8 cellular contexts compared by ENCODE assay signal in genomic region chr16:75566040-75566888, GRCh38. TPM values are rescaled to one million over a fixed set of nuclear protein-coding genes. Genes with fewer than 3 reads are reported as not detected.
DNase-seq lines count a peak whose midpoint lies in the region; ATAC-seq and TF ChIP-seq lines count a peak whose summit lies in the region.

GABARAPL2 (plus strand) TSS chr16:75566379; CDS start chr16:75566487, 108 bp downstream.

- ATAC-seq in GM19395 (IDR thresholded peaks at IDR 0.05; ENCODE audit: unreplicated experiment): peak; percentile 77
- peak; percentile 33 for ATAC-seq in HG03558 (IDR thresholded peaks at IDR 0.05; ENCODE audit: extremely low read depth, unreplicated experiment)

- H3K4me3 ChIP-seq in dorsolateral prefrontal cortex (peak within 1 kb of the TSS; percentile 58 to 100 (median 97)), lower leg skin (ENCODE audit: low read depth, poor library complexity, severe bottlenecking) (peak within 1 kb of the TSS; percentile 97)

- POLR2A ChIA-PET in activated CD4-positive, alpha-beta memory T cell treated with anti-CD3 and anti-CD28 coated beads, Interleukin-2, amount 10 ng/mL, durations not matched to agents 7 days and 5 days (lab: Charles Lee): interaction anchor here (0.6 to 4.5 kb wide), 16 partner anchors 8 to 133 kb away, joined by 3 to 42 read pairs (median 4); partner anchors contain the start of genes ADAT1, CFDP1, KARS1 and TERF2IP

- peak within 1 kb of the TSS in 52 of 59 donors; percentile 19 to 91 (median 78) for H3K27ac ChIP-seq in dorsolateral prefrontal cortex

- CTCF ChIA-PET in activated CD4-positive, alpha-beta memory T cell treated with anti-CD3 and anti-CD28 coated beads, Interleukin-2, amount 10 ng/mL, durations not matched to agents 7 days and 5 days (lab: Charles Lee): interaction anchor here (1.0 to 3.4 kb wide), 8 partner anchors 10 to 101 kb away, joined by 3 to 20 read pairs (median 4); partner anchors contain the start of genes ADAT1, KARS1, TERF2IP and TMEM231

- TF ChIP-seq POLR2A in lower leg skin (IDR thresholded peaks at IDR 0.05): peak in 1 of 2 donors; percentile 14

- peak within 1 kb of the TSS; percentile 100 for H3K4me3 Mint-ChIP-seq in activated CD4-positive, alpha-beta memory T cell treated with anti-CD3 and anti-CD28 coated beads, Interleukin-2, amount 10 ng/mL, durations not matched to agents 7 days and 5 days

- WGBS in lower leg skin, 2 donors: 1% methylated on average over 16 to 67 of the region's 84 CpGs

- H3K27me3 ChIP-seq in dorsolateral prefrontal cortex: no peaks in the 10 kb centered on the region

- DNase-seq in C1 segment of cervical spinal cord (lab: John Stamatoyannopoulos, UW) (peak; percentile 9 to 89 (median 79)), NCI-H82 (lab: John Stamatoyannopoulos, UW) (peak; percentile 91), dorsolateral prefrontal cortex (peak; percentile 75 to 94 (median 84)), lower leg skin (ENCODE audit: low spot score in 2 of 2) (peak; percentile 72 to 97)
- peak; percentile 92 for DNase-seq in activated CD4-positive, alpha-beta memory T cell treated with anti-CD3 and anti-CD28 coated beads, Interleukin-2, amount 10 ng/mL, durations not matched to agents 7 days and 5 days
- peak; percentile 85 to 94 for DNase-seq in stimulated activated CD4-positive, alpha-beta T cell treated with anti-CD3 and anti-CD28 coated beads, Interleukin-4, amount 100 ng/mL, for 4 hours

- H3K27ac Mint-ChIP-seq in activated CD4-positive, alpha-beta memory T cell treated with anti-CD3 and anti-CD28 coated beads, Interleukin-2, amount 10 ng/mL, durations not matched to agents 7 days and 5 days: peak within 1 kb of the TSS; percentile 87

- H3K4me1 Mint-ChIP-seq in activated CD4-positive, alpha-beta memory T cell treated with anti-CD3 and anti-CD28 coated beads, Interleukin-2, amount 10 ng/mL, durations not matched to agents 7 days and 5 days: peaks cover 38% of the 10 kb centered on the region

- TF ChIP-seq CTCF in dorsolateral prefrontal cortex (IDR thresholded peaks at IDR 0.05 in 54 of 56, conservative IDR thresholded peaks at IDR 0.05 in 2 of 56; ENCODE audit: low read depth in 1 of 56, partially characterized antibody in 56 of 56) (peak in 10 of 56 donors; percentile 5 to 27 (median 19)), lower leg skin (IDR thresholded peaks at IDR 0.05) (no peak)

- intact Hi-C loops in dorsolateral prefrontal cortex (cut with DNase I): loop anchor here (1.0 to 5.0 kb wide), 2 partner anchors 57 to 81 kb away; partner anchors contain the start of genes ADAT1 (in 1 of the 2), KARS1 (in 1 of the 2) and TERF2IP (in 1 of the 2)
- intact Hi-C loops in lower leg skin (cut with DNase I; ENCODE audit: low total_unique reads): no loop called here

- peaks cover 29% of the 10 kb centered on the region for H3K36me3 Mint-ChIP-seq in activated CD4-positive, alpha-beta memory T cell treated with anti-CD3 and anti-CD28 coated beads, Interleukin-2, amount 10 ng/mL, durations not matched to agents 7 days and 5 days (ENCODE audit: low read depth)

- H3K27me3 Mint-ChIP-seq in activated CD4-positive, alpha-beta memory T cell treated with anti-CD3 and anti-CD28 coated beads, Interleukin-2, amount 10 ng/mL, durations not matched to agents 7 days and 5 days: peaks cover 14% of the 10 kb centered on the region

- H3K9me3 Mint-ChIP-seq in activated CD4-positive, alpha-beta memory T cell treated with anti-CD3 and anti-CD28 coated beads, Interleukin-2, amount 10 ng/mL, durations not matched to agents 7 days and 5 days: no peaks in the 10 kb centered on the region

RNA-seq across cellular contexts. Expression of gene GABARAPL2, which starts in this region (rescaled TPM):
- 10 to 100 TPM; 84.9 to 86.2 TPM for total RNA-seq in activated CD4-positive, alpha-beta memory T cell treated with anti-CD3 and anti-CD28 coated beads, Interleukin-2, amount 10 ng/mL, durations not matched to agents 7 days and 5 days
- 100 to 1,000 TPM; 171 to 307 (median 259) TPM for total RNA-seq in dorsolateral prefrontal cortex
- total RNA-seq in lower leg skin: 100 to 1,000 TPM; 119 to 176 (median 149) TPM

Comparison
In these comparisons a context has a peak if more than half of its experiments do, and no peak if none do; other contexts are left out.
1. Peak in every context shown above with its lines: DNase-seq, ATAC-seq, H3K4me3 ChIP-seq and H3K27ac ChIP-seq.